Comparison of ENCODE assay signal across 8 cellular contexts in genomic region chr19:55253842-55254624, GRCh38. TPM values are rescaled to one million over a fixed set of nuclear protein-coding genes. Genes with fewer than 3 reads are reported as not detected.
DNase-seq lines count a peak whose midpoint lies in the region; ATAC-seq and TF ChIP-seq lines count a peak whose summit lies in the region.

No MANE protein-coding gene starts in this region.

- H3K27me3 Mint-ChIP-seq in Caco-2 (ENCODE audit: insufficient read depth, unreplicated experiment), result no peaks in the 10 kb centered on the region
- no peaks in the 10 kb centered on the region for H3K27me3 Mint-ChIP-seq in activated CD4-positive, alpha-beta memory T cell treated with anti-CD3 and anti-CD28 coated beads for 36 hours

- CTCF ChIA-PET in Caco-2 (lab: Charles Lee), result no interaction called here
- CTCF ChIA-PET in activated CD4-positive, alpha-beta memory T cell treated with anti-CD3 and anti-CD28 coated beads for 36 hours (lab: Charles Lee), result interaction anchor here (0.6 to 2.6 kb wide), 4 partner anchors 48 to 401 kb away, joined by 3 to 9 read pairs (median 4); partner anchors contain the start of genes KMT5C and U2AF2

- peaks cover 44% of the 10 kb centered on the region for H3K36me3 Mint-ChIP-seq in Caco-2 (ENCODE audit: insufficient read depth, unreplicated experiment)
- H3K36me3 Mint-ChIP-seq in activated CD4-positive, alpha-beta memory T cell treated with anti-CD3 and anti-CD28 coated beads for 36 hours, result peaks cover 44% of the 10 kb centered on the region

- H3K4me1 ChIP-seq in Caco-2, result 0 out of 2 replicates have a peak, but pooled peaks cover 14% of the 10 kb centered on the region

- peak overlapping the region; percentile 26 for H3K27ac Mint-ChIP-seq in Caco-2 (ENCODE audit: unreplicated experiment)
- peak overlapping the region; percentile 98 for H3K27ac Mint-ChIP-seq in activated CD4-positive, alpha-beta memory T cell treated with anti-CD3 and anti-CD28 coated beads for 36 hours

- no peak overlapping the region for H3K4me3 Mint-ChIP-seq in Caco-2 (ENCODE audit: unreplicated experiment)
- H3K4me3 Mint-ChIP-seq in activated CD4-positive, alpha-beta memory T cell treated with anti-CD3 and anti-CD28 coated beads for 36 hours, result peak overlapping the region; percentile 93

- POLR2A ChIA-PET in Caco-2 (lab: Charles Lee), result no interaction called here
- POLR2A ChIA-PET in activated CD4-positive, alpha-beta memory T cell treated with anti-CD3 and anti-CD28 coated beads for 36 hours (lab: Charles Lee), result interaction anchor here (0.6 to 3.9 kb wide), 7 partner anchors 26 to 389 kb away, joined by 3 to 18 read pairs (median 5); partner anchors contain the start of genes HSPBP1, KMT5C, RPL28 and TMEM238

- no peak for DNase-seq in Caco-2
- peak; percentile 97 for DNase-seq in NCI-H146 (lab: John Stamatoyannopoulos, UW)
- peak; percentile 79 for DNase-seq in activated CD4-positive, alpha-beta memory T cell treated with anti-CD3 and anti-CD28 coated beads for 36 hours
- DNase-seq in fibroblast of the aortic adventitia (ENCODE audit: low read depth), result no peak
- peak; percentile 42 to 58 for DNase-seq in stimulated activated CD8-positive, alpha-beta memory T cell treated with anti-CD3 and anti-CD28 coated beads, Interleukin-7, amount 100 ng/mL, for 4 hours (ENCODE audit: low read depth in 2 of 2)
- no peak for DNase-seq in lower leg skin (ENCODE audit: low spot score in 2 of 2)
- no peak for DNase-seq in NCI-H2227 (lab: John Stamatoyannopoulos, UW; ENCODE audit: unreplicated experiment)

- H3K36me3 ChIP-seq in Caco-2 (ENCODE audit: control insufficient read depth, insufficient read depth, low read length), result peaks cover 3% of the 10 kb centered on the region

- peak; percentile 28 for ATAC-seq in GM21367 (IDR thresholded peaks at IDR 0.05; ENCODE audit: unreplicated experiment)

- H3K4me3 ChIP-seq in Caco-2 (ENCODE audit: low read depth, low read length), result no peak overlapping the region
- H3K4me3 ChIP-seq in fibroblast of the aortic adventitia (ENCODE audit: low read depth, low read length), result peak overlapping the region; percentile 25
- H3K4me3 ChIP-seq in lower leg skin (ENCODE audit: low read depth, poor library complexity, severe bottlenecking), result no peak overlapping the region

- no peaks in the 10 kb centered on the region for H3K9me3 Mint-ChIP-seq in Caco-2 (ENCODE audit: unreplicated experiment)
- no peaks in the 10 kb centered on the region for H3K9me3 Mint-ChIP-seq in activated CD4-positive, alpha-beta memory T cell treated with anti-CD3 and anti-CD28 coated beads for 36 hours

- H3K9me3 ChIP-seq in Caco-2, result no peaks in the 10 kb centered on the region

- WGBS in lower leg skin, 2 donors, result 64 to 67% methylated on average over 23 of the region's 23 CpGs

- intact Hi-C loops in Caco-2 (cut with micrococcal nuclease; ENCODE audit: unreplicated experiment), result no loop called here
- intact Hi-C loops in activated CD4-positive, alpha-beta memory T cell treated with anti-CD3 and anti-CD28 coated beads for 36 hours (cut with micrococcal nuclease), result loop anchor here (10.0 kb wide), 1 partner anchor 79 kb away; no protein-coding TSS in a partner anchor
- intact Hi-C loops in lower leg skin (cut with DNase I; ENCODE audit: low total_unique reads), result no loop called here

- H3K27me3 ChIP-seq in Caco-2 (replicated peaks; ENCODE audit: control insufficient read depth, insufficient read depth, low read length), result no peaks in the 10 kb centered on the region

- TF ChIP-seq POLR2A in lower leg skin (IDR thresholded peaks at IDR 0.05), result no peak

- H3K4me1 Mint-ChIP-seq in Caco-2 (ENCODE audit: low read depth, unreplicated experiment), result peaks cover 29% of the 10 kb centered on the region
- H3K4me1 Mint-ChIP-seq in activated CD4-positive, alpha-beta memory T cell treated with anti-CD3 and anti-CD28 coated beads for 36 hours (ENCODE audit: low read depth), result peaks cover 55% of the 10 kb centered on the region

- no peak for TF ChIP-seq CTCF in Caco-2 (IDR thresholded peaks at IDR 0.05; ENCODE audit: insufficient read depth in 1 of 2, low read depth in 1 of 2, low read length in 1 of 2, severe bottlenecking in 1 of 2, unreplicated experiment in 1 of 2)
- TF ChIP-seq CTCF in fibroblast of the aortic adventitia (IDR thresholded peaks at IDR 0.05; ENCODE audit: insufficient read depth, low read length), result no peak
- no peak for TF ChIP-seq CTCF in lower leg skin (IDR thresholded peaks at IDR 0.05)

- no TSS peak for BruUV-seq in Caco-2 (replicated peaks; lab: Mats Ljungman, UMichigan)

RNA-seq across cellular contexts. Expression of gene PPP6R1, which starts 4.8 kb away (rescaled TPM):
- 113 and 118 TPM in 2 replicates for total RNA-seq in Caco-2 (2022)
- total RNA-seq in activated CD4-positive, alpha-beta memory T cell treated with anti-CD3 and anti-CD28 coated beads for 36 hours, result 100 to 1,000 TPM; 180 to 200 TPM
- 39.0 and 41.5 TPM in 2 replicates for total RNA-seq in fibroblast of the aortic adventitia (ENCODE audit: low replicate concordance)
- total RNA-seq in lower leg skin, result 10 to 100 TPM; 29.4 to 47.9 (median 37.5) TPM

RNA-seq across cellular contexts. Expression of gene TMEM86B, which starts 25.5 kb away (rescaled TPM):
- 18.0 and 21.2 TPM in 2 replicates for total RNA-seq in Caco-2 (2022)
- total RNA-seq in activated CD4-positive, alpha-beta memory T cell treated with anti-CD3 and anti-CD28 coated beads for 36 hours, result 1 to 10 TPM; 4.8 to 6.5 TPM
- total RNA-seq in fibroblast of the aortic adventitia (ENCODE audit: low replicate concordance), result 1.7 and 1.8 TPM in 2 replicates
- total RNA-seq in lower leg skin, result 1 to 10 TPM; 1.1 to 2.4 (median 1.6) TPM

RNA-seq across cellular contexts. Expression of gene HSPBP1, which starts 25.9 kb away (rescaled TPM):
- 69.6 and 71.4 TPM in 2 replicates for total RNA-seq in Caco-2 (2022)
- 10 to 100 TPM; 45.0 to 45.4 TPM for total RNA-seq in activated CD4-positive, alpha-beta memory T cell treated with anti-CD3 and anti-CD28 coated beads for 36 hours
- total RNA-seq in fibroblast of the aortic adventitia (ENCODE audit: low replicate concordance), result 29.1 and 48.3 TPM in 2 replicates
- 10 to 100 TPM; 17.8 to 35.5 (median 25.6) TPM for total RNA-seq in lower leg skin

RNA-seq across cellular contexts. Expression of gene BRSK1, which starts 29.8 kb away (rescaled TPM):
- total RNA-seq in Caco-2 (2022) (24.6 and 28.6 TPM in 2 replicates), fibroblast of the aortic adventitia (ENCODE audit: low replicate concordance) (5.2 and 9.0 TPM in 2 replicates), lower leg skin (1 to 10 TPM in 1 of 4 donors, under 1 TPM in 1, not detected in 2; 0.44 to 4.6 TPM)
- 1 to 10 TPM; 3.3 to 5.6 TPM for total RNA-seq in activated CD4-positive, alpha-beta memory T cell treated with anti-CD3 and anti-CD28 coated beads for 36 hours

RNA-seq across cellular contexts. Expression of gene PTPRH, which starts 44.7 kb away (rescaled TPM):
- total RNA-seq in Caco-2 (2022), result 2.3 and 2.7 TPM in 2 replicates
- not detected for total RNA-seq in activated CD4-positive, alpha-beta memory T cell treated with anti-CD3 and anti-CD28 coated beads for 36 hours
- total RNA-seq in fibroblast of the aortic adventitia (ENCODE audit: low replicate concordance), result 6.5 and 7.8 TPM in 2 replicates
- 1 to 10 TPM in 1 of 4 donors, under 1 TPM in 3; 0.22 to 1.3 (median 0.52) TPM for total RNA-seq in lower leg skin

Comparison
In these comparisons a context has a peak if more than half of its experiments do, and no peak if none do; other contexts are left out.
1. DNase-seq: peak in NCI-H146 (single experiment), activated CD4-positive, alpha-beta memory T cell treated with anti-CD3 and anti-CD28 coated beads for 36 hours (single experiment) and stimulated activated CD8-positive, alpha-beta memory T cell treated with anti-CD3 and anti-CD28 coated beads, Interleukin-7, amount 100 ng/mL, for 4 hours (2 of 2); none in Caco-2 (0 of 2), fibroblast of the aortic adventitia (single experiment), lower leg skin (0 of 2) and NCI-H2227 (single experiment).